Comparison of ENCODE assay signal across 1 cellular context in the genomic region with DNA sequence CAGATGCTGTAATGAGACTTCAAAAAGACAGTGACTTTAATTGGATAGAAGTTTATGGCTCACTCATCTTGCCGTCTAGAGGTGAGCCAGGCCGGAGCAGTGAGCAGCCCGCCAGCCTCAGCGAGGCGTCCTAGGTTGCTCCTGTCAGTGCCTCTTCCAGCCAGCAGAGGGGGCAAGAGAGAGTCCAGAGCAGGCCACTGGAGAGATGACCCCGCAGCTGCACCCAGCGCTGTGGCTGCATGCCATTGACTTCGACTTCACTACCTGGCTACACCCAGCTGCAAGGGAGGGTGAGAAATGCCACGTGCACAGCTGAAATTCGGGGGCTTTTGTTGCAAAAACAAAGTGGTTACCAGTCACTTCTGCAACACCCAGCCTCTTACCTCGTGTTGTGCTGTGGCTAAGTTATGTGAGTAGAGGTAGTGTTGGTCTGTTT.
TF ChIP-seq lines count a peak whose summit lies in the region.

No MANE protein-coding gene starts in this region.

TF ChIP-seq in K562, 482 proteins besides CTCF, POLR2A, EP300 and RAD21 (continued from another document and continues in another):
- TF ChIP-seq, protein P1, sequence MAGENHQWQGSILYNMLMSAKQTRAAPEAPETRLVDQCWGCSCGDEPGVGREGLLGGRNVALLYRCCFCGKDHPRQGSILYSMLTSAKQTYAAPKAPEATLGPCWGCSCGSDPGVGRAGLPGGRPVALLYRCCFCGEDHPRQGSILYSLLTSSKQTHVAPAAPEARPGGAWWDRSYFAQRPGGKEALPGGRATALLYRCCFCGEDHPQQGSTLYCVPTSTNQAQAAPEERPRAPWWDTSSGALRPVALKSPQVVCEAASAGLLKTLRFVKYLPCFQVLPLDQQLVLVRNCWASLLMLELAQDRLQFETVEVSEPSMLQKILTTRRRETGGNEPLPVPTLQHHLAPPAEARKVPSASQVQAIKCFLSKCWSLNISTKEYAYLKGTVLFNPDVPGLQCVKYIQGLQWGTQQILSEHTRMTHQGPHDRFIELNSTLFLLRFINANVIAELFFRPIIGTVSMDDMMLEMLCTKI (IDR thresholded peaks at IDR 0.05; ENCODE audit: partially characterized antibody) = no peak
- TF ChIP-seq XRCC5 (IDR thresholded peaks at IDR 0.05; ENCODE audit: low read depth, low read length) (peak; percentile 92), HNRNPK (IDR thresholded peaks at IDR 0.05; ENCODE audit: low read depth, low read length, poor library complexity, severe bottlenecking) (no peak), ZNF76 (CRISPR knock-in tag; IDR thresholded peaks at IDR 0.05; ENCODE audit: borderline replicate concordance) (no peak), TCF7L2 (IDR thresholded peaks at IDR 0.05; ENCODE audit: low read depth, low read length) (no peak), MIER1 (IDR thresholded peaks at IDR 0.05; ENCODE audit: low read depth) (no peak), ZNF778 (CRISPR knock-in tag; IDR thresholded peaks at IDR 0.05) (no peak), PRMT5 (CRISPR knock-in tag; IDR thresholded peaks at IDR 0.05) (no peak), FOXK2 (conservative IDR thresholded peaks at IDR 0.05 in 1 of 2, IDR thresholded peaks at IDR 0.05 in 1 of 2; ENCODE audit: low read depth in 2 of 2) (no peak), KAT8 (IDR thresholded peaks at IDR 0.05; ENCODE audit: low read depth) (no peak), NFXL1 (CRISPR knock-in tag; IDR thresholded peaks at IDR 0.05) (no peak), ARID2 (IDR thresholded peaks at IDR 0.05) (peak; percentile 86), ZC3H8 (IDR thresholded peaks at IDR 0.05) (no peak), ZNF121 (CRISPR knock-in tag; conservative IDR thresholded peaks at IDR 0.05) (no peak), GATA2 (CRISPR knock-in tag; IDR thresholded peaks at IDR 0.05) (no peak), NUFIP1 (IDR thresholded peaks at IDR 0.05; ENCODE audit: partially characterized antibody) (no peak), SMC3 (conservative IDR thresholded peaks at IDR 0.05; ENCODE audit: insufficient read depth, low read depth, low read length) (peak; percentile 98), PHF20 (IDR thresholded peaks at IDR 0.05; ENCODE audit: partially characterized antibody) (no peak), TEAD2 (tag; IDR thresholded peaks at IDR 0.05) (no peak), PTRF (tag; IDR thresholded peaks at IDR 0.05) (no peak), POLR2G (IDR thresholded peaks at IDR 0.05; ENCODE audit: low read depth, low read length) (no peak), SIRT6 (IDR thresholded peaks at IDR 0.05; ENCODE audit: low read depth, low read length) (no peak), NR4A1 (CRISPR knock-in tag; IDR thresholded peaks at IDR 0.05) (no peak), NR4A1 (tag; IDR thresholded peaks at IDR 0.05) (no peak), DNMT1 (IDR thresholded peaks at IDR 0.05) (no peak), TOE1 (IDR thresholded peaks at IDR 0.05; ENCODE audit: borderline replicate concordance) (0 out of 2 replicates have a peak, but pooled peaks have one; percentile 30), TOE1 (CRISPR knock-in tag; IDR thresholded peaks at IDR 0.05; ENCODE audit: borderline replicate concordance, low read depth) (no peak), ZBTB17 (CRISPR knock-in tag; IDR thresholded peaks at IDR 0.05) (no peak), STAT5A (IDR thresholded peaks at IDR 0.05; ENCODE audit: borderline replicate concordance, low read length) (peak; percentile 11; the same call in 1 of the 2 replicates), BRD4 (IDR thresholded peaks at IDR 0.05) (no peak), ZNF174 (CRISPR knock-in tag; IDR thresholded peaks at IDR 0.05) (no peak), RBM39 (optimal IDR thresholded peaks at IDR 0.05; ENCODE audit: low read depth, low read length) (no peak), ZFPM2 (CRISPR knock-in tag; IDR thresholded peaks at IDR 0.05) (no peak), SMAD4 (CRISPR knock-in tag; conservative IDR thresholded peaks at IDR 0.05) (0 out of 2 replicates have a peak, but pooled peaks have one; percentile 20), CXXC5 (CRISPR knock-in tag; IDR thresholded peaks at IDR 0.05) (peak; percentile 34; the same call in 1 of the 2 replicates), ZBTB7A (IDR thresholded peaks at IDR 0.05; ENCODE audit: borderline replicate concordance, control insufficient read depth, low read depth, low read length) (no peak), POLR3G (IDR thresholded peaks at IDR 0.05; ENCODE audit: extremely low read depth, insufficient read length, insufficient replicate concordance) (no peak), ZFP1 (CRISPR knock-in tag; IDR thresholded peaks at IDR 0.05) (no peak), RFX7 (CRISPR knock-in tag; IDR thresholded peaks at IDR 0.05) (no peak), MECOM (CRISPR knock-in tag; IDR thresholded peaks at IDR 0.05) (no peak), SNIP1 (IDR thresholded peaks at IDR 0.05; ENCODE audit: low read depth) (no peak)
- TF ChIP-seq, protein P2, sequence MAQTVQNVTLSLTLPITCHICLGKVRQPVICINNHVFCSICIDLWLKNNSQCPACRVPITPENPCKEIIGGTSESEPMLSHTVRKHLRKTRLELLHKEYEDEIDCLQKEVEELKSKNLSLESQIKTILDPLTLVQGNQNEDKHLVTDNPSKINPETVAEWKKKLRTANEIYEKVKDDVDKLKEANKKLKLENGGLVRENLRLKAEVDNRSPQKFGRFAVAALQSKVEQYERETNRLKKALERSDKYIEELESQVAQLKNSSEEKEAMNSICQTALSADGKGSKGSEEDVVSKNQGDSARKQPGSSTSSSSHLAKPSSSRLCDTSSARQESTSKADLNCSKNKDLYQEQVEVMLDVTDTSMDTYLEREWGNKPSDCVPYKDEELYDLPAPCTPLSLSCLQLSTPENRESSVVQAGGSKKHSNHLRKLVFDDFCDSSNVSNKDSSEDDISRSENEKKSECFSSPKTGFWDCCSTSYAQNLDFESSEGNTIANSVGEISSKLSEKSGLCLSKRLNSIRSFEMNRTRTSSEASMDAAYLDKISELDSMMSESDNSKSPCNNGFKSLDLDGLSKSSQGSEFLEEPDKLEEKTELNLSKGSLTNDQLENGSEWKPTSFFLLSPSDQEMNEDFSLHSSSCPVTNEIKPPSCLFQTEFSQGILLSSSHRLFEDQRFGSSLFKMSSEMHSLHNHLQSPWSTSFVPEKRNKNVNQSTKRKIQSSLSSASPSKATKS (CRISPR knock-in tag; IDR thresholded peaks at IDR 0.05) = no peak
- TF ChIP-seq, protein P3, sequence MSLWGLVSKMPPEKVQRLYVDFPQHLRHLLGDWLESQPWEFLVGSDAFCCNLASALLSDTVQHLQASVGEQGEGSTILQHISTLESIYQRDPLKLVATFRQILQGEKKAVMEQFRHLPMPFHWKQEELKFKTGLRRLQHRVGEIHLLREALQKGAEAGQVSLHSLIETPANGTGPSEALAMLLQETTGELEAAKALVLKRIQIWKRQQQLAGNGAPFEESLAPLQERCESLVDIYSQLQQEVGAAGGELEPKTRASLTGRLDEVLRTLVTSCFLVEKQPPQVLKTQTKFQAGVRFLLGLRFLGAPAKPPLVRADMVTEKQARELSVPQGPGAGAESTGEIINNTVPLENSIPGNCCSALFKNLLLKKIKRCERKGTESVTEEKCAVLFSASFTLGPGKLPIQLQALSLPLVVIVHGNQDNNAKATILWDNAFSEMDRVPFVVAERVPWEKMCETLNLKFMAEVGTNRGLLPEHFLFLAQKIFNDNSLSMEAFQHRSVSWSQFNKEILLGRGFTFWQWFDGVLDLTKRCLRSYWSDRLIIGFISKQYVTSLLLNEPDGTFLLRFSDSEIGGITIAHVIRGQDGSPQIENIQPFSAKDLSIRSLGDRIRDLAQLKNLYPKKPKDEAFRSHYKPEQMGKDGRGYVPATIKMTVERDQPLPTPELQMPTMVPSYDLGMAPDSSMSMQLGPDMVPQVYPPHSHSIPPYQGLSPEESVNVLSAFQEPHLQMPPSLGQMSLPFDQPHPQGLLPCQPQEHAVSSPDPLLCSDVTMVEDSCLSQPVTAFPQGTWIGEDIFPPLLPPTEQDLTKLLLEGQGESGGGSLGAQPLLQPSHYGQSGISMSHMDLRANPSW (CRISPR knock-in tag; IDR thresholded peaks at IDR 0.05) = no peak
- TF ChIP-seq, protein P4, sequence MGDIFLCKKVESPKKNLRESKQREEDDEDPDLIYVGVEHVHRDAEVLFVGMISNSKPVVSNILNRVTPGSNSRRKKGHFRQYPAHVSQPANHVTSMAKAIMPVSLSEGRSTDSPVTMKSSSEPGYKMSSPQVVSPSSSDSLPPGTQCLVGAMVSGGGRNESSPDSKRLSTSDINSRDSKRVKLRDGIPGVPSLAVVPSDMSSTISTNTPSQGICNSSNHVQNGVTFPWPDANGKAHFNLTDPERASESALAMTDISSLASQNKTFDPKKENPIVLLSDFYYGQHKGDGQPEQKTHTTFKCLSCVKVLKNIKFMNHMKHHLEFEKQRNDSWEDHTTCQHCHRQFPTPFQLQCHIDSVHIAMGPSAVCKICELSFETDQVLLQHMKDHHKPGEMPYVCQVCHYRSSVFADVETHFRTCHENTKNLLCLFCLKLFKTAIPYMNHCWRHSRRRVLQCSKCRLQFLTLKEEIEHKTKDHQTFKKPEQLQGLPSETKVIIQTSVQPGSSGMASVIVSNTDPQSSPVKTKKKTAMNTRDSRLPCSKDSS (IDR thresholded peaks at IDR 0.05; ENCODE audit: low read depth, partially characterized antibody) = no peak
- TF ChIP-seq, protein P5, sequence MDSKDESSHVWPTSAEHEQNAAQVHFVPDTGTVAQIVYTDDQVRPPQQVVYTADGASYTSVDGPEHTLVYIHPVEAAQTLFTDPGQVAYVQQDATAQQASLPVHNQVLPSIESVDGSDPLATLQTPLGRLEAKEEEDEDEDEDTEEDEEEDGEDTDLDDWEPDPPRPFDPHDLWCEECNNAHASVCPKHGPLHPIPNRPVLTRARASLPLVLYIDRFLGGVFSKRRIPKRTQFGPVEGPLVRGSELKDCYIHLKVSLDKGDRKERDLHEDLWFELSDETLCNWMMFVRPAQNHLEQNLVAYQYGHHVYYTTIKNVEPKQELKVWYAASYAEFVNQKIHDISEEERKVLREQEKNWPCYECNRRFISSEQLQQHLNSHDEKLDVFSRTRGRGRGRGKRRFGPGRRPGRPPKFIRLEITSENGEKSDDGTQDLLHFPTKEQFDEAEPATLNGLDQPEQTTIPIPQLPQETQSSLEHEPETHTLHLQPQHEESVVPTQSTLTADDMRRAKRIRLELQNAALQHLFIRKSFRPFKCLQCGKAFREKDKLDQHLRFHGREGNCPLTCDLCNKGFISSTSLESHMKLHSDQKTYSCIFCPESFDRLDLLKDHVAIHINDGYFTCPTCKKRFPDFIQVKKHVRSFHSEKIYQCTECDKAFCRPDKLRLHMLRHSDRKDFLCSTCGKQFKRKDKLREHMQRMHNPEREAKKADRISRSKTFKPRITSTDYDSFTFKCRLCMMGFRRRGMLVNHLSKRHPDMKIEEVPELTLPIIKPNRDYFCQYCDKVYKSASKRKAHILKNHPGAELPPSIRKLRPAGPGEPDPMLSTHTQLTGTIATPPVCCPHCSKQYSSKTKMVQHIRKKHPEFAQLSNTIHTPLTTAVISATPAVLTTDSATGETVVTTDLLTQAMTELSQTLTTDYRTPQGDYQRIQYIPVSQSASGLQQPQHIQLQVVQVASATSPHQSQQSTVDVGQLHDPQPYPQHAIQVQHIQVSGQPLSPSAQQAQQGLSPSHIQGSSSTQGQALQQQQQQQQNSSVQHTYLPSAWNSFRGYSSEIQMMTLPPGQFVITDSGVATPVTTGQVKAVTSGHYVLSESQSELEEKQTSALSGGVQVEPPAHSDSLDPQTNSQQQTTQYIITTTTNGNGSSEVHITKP (IDR thresholded peaks at IDR 0.05; ENCODE audit: partially characterized antibody) = no peak
- TF ChIP-seq, protein P6, sequence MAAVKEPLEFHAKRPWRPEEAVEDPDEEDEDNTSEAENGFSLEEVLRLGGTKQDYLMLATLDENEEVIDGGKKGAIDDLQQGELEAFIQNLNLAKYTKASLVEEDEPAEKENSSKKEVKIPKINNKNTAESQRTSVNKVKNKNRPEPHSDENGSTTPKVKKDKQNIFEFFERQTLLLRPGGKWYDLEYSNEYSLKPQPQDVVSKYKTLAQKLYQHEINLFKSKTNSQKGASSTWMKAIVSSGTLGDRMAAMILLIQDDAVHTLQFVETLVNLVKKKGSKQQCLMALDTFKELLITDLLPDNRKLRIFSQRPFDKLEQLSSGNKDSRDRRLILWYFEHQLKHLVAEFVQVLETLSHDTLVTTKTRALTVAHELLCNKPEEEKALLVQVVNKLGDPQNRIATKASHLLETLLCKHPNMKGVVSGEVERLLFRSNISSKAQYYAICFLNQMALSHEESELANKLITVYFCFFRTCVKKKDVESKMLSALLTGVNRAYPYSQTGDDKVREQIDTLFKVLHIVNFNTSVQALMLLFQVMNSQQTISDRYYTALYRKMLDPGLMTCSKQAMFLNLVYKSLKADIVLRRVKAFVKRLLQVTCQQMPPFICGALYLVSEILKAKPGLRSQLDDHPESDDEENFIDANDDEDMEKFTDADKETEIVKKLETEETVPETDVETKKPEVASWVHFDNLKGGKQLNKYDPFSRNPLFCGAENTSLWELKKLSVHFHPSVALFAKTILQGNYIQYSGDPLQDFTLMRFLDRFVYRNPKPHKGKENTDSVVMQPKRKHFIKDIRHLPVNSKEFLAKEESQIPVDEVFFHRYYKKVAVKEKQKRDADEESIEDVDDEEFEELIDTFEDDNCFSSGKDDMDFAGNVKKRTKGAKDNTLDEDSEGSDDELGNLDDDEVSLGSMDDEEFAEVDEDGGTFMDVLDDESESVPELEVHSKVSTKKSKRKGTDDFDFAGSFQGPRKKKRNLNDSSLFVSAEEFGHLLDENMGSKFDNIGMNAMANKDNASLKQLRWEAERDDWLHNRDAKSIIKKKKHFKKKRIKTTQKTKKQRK (IDR thresholded peaks at IDR 0.05; ENCODE audit: borderline replicate concordance, low read depth, low read length) = no peak
- TF ChIP-seq, protein P7, sequence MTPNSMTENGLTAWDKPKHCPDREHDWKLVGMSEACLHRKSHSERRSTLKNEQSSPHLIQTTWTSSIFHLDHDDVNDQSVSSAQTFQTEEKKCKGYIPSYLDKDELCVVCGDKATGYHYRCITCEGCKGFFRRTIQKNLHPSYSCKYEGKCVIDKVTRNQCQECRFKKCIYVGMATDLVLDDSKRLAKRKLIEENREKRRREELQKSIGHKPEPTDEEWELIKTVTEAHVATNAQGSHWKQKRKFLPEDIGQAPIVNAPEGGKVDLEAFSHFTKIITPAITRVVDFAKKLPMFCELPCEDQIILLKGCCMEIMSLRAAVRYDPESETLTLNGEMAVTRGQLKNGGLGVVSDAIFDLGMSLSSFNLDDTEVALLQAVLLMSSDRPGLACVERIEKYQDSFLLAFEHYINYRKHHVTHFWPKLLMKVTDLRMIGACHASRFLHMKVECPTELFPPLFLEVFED (CRISPR knock-in tag; conservative IDR thresholded peaks at IDR 0.05) = no peak
- TF ChIP-seq, protein P8, sequence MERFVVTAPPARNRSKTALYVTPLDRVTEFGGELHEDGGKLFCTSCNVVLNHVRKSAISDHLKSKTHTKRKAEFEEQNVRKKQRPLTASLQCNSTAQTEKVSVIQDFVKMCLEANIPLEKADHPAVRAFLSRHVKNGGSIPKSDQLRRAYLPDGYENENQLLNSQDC (CRISPR knock-in tag; IDR thresholded peaks at IDR 0.05) = no peak
- TF ChIP-seq, protein P9, sequence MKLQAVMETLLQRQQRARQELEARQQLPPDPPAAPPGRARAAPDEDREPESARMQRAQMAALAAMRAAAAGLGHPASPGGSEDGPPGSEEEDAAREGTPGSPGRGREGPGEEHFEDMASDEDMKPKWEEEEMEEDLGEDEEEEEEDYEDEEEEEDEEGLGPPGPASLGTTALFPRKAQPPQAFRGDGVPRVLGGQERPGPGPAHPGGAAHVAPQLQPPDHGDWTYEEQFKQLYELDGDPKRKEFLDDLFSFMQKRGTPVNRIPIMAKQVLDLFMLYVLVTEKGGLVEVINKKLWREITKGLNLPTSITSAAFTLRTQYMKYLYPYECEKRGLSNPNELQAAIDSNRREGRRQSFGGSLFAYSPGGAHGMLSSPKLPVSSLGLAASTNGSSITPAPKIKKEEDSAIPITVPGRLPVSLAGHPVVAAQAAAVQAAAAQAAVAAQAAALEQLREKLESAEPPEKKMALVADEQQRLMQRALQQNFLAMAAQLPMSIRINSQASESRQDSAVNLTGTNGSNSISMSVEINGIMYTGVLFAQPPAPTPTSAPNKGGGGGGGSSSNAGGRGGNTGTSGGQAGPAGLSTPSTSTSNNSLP (IDR thresholded peaks at IDR 0.05; ENCODE audit: borderline replicate concordance, low read depth, low read length) = no peak
